In the genomic region with DNA sequence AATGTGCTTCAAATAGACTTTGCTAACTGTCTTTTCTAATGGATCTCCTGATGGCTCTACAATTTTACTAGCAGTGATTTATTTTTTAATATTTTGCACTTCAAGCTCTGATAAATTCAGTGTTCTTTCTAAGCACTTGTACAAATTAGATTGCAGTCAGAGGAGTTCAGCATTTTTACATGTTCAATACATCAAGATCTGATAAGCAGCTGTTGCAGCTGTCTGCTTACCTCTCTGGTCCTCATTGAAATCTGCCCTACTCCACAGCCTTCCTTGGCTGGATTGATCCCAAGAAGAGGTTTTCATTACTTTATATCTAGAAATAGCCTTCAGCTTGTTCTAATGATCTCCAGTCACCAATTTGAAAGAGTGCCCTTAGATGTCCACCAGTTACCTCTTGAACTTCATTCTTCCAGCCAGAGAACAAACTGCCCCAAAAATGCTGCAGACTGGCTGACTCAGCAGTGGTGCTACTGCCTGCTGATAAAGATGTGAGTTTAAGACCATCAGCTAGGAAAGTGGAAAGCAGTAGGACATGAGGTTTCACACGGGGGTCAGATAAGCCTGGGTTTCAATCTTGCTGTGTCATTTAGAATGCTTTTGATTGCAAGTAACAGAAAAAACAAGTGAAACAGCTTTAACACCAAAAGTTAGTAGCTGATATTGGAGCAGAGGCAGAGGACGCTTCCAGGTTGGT, we compare ENCODE assay signal across 16 cellular contexts.
"Had no signal": no experiment of that assay in that cellular context is flagged by ENCODE, and none has a peak within 500 bp of the region (broad histone marks: within the 10 kb centered on the region; RNA-seq: fewer than 3 reads in every experiment).

No MANE protein-coding gene starts in this region.

- H3K4me3 Mint-ChIP-seq: activated B cell treated with CpG ODN at 0.5 μM for 24 hours; activated CD8-positive, alpha-beta T cell treated with anti-CD3 and anti-CD28 coated beads for 36 hours; activated naive CD8-positive, alpha-beta T cell treated with anti-CD3 and anti-CD28 coated beads, Interleukin-2, amount 10 ng/mL, durations not matched to agents 7 days and 5 days; activated T-cell treated with anti-CD3 and anti-CD28 coated beads, Interleukin-2, amount 50 U/mL, for 72 hours; mesothelial cell of epicardium; neural progenitor cell had no signal

- ATAC-seq: activated CD8-positive, alpha-beta T cell treated with anti-CD3 and anti-CD28 coated beads for 36 hours; activated T-cell treated with anti-CD3 and anti-CD28 coated beads, Interleukin-2, amount 50 U/mL, for 72 hours; lower lobe of right lung had no signal

- H3K27me3 ChIP-seq: esophagus squamous epithelium, neural progenitor cell, ovary, sigmoid colon, stomach had no signal

- DNase-seq: activated B cell treated with CpG ODN at 0.5 μM for 24 hours; activated CD4-positive, alpha-beta T cell treated with anti-CD3 and anti-CD28 coated beads for 48 hours; activated CD8-positive, alpha-beta T cell treated with anti-CD3 and anti-CD28 coated beads for 36 hours; activated naive CD8-positive, alpha-beta T cell treated with anti-CD3 and anti-CD28 coated beads, Interleukin-2, amount 10 ng/mL, durations not matched to agents 7 days and 5 days; activated T-cell treated with anti-CD3 and anti-CD28 coated beads, Interleukin-2, amount 50 U/mL, for 72 hours; aorta; dorsolateral prefrontal cortex; esophagus squamous epithelium; lower lobe of right lung; ovary; sigmoid colon; stimulated activated CD4-positive, alpha-beta T cell treated with anti-CD3 and anti-CD28 coated beads, Interleukin-2, amount 100 ng/mL, for 24 hours; stomach had no signal

- H3K9me3 ChIP-seq: esophagus squamous epithelium, lower lobe of right lung, ovary, sigmoid colon, stomach, thoracic aorta had no signal

- H3K4me1 ChIP-seq: esophagus squamous epithelium, lower lobe of right lung, sigmoid colon, stomach had no signal

- H2AFZ ChIP-seq: neural progenitor cell had no signal

- H3K27me3 Mint-ChIP-seq: activated CD8-positive, alpha-beta T cell treated with anti-CD3 and anti-CD28 coated beads for 36 hours had no signal

- H3K4me1 Mint-ChIP-seq: activated B cell treated with CpG ODN at 0.5 μM for 24 hours; activated naive CD8-positive, alpha-beta T cell treated with anti-CD3 and anti-CD28 coated beads, Interleukin-2, amount 10 ng/mL, durations not matched to agents 7 days and 5 days had no signal

- H3K4me2 ChIP-seq: neural progenitor cell had no signal

- H3K27ac ChIP-seq: dorsolateral prefrontal cortex, esophagus squamous epithelium, lower lobe of right lung, neural progenitor cell, ovary, sigmoid colon, stomach, thoracic aorta had no signal

- H3K36me3 ChIP-seq: esophagus squamous epithelium, lower lobe of right lung, neural progenitor cell, ovary, sigmoid colon, stomach, thoracic aorta had no signal

- H3K9ac ChIP-seq: neural progenitor cell had no signal

- H3K9me3 Mint-ChIP-seq: activated B cell treated with CpG ODN at 0.5 μM for 24 hours; activated CD8-positive, alpha-beta T cell treated with anti-CD3 and anti-CD28 coated beads for 36 hours; activated T-cell treated with anti-CD3 and anti-CD28 coated beads, Interleukin-2, amount 50 U/mL, for 72 hours; mesothelial cell of epicardium; neural progenitor cell had no signal

- H3K36me3 Mint-ChIP-seq: activated naive CD8-positive, alpha-beta T cell treated with anti-CD3 and anti-CD28 coated beads, Interleukin-2, amount 10 ng/mL, durations not matched to agents 7 days and 5 days; mesothelial cell of epicardium; neural progenitor cell had no signal

- H3K4me3 ChIP-seq: dorsolateral prefrontal cortex, esophagus squamous epithelium, lower lobe of right lung, neural progenitor cell, ovary, sigmoid colon, stomach, thoracic aorta had no signal

- H3K27ac Mint-ChIP-seq: activated B cell treated with CpG ODN at 0.5 μM for 24 hours; activated CD8-positive, alpha-beta T cell treated with anti-CD3 and anti-CD28 coated beads for 36 hours; activated naive CD8-positive, alpha-beta T cell treated with anti-CD3 and anti-CD28 coated beads, Interleukin-2, amount 10 ng/mL, durations not matched to agents 7 days and 5 days; activated T-cell treated with anti-CD3 and anti-CD28 coated beads, Interleukin-2, amount 50 U/mL, for 72 hours; mesothelial cell of epicardium; neural progenitor cell had no signal
